In the genomic region with DNA sequence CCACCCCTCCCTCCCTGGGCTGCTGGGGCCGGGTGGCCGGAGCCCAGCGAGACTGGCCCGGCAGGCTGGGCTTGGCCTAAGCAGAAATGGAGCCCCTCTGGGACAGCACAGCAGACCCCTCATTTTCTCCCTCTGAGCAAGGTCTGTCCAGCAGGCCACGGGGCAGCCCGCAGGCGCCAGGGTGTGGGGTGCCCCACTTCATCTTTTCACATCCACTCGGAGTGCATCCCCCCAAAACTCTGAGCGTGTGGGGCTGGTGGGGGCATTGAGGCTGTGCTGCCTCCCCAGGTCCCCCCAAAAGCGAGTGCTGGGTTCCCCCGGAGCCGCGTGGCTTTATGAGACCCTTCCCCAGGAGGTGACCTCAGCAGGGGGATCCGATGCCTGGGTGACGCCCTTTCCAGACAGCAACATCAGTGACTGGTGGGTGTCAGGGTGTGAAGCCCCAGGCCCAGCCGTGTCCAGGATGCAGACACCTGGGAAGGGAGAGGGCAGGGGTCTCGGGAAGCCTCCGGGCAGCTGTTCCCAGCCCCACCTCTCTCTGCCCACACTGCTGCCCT, we compare ENCODE assay signal across 1 cellular context.
TF ChIP-seq lines count a peak whose summit lies in the region.

No MANE protein-coding gene starts in this region.

TF ChIP-seq in SK-N-SH, 30 proteins besides CTCF, POLR2A, EP300 and RAD21 (continued from another document):
- TF ChIP-seq NFIC (IDR thresholded peaks at IDR 0.05; ENCODE audit: borderline replicate concordance) (no peak), MXI1 (IDR thresholded peaks at IDR 0.05; ENCODE audit: low read depth, low read length) (no peak), RXRA (IDR thresholded peaks at IDR 0.05; ENCODE audit: borderline replicate concordance, low read depth) (no peak), MEF2A (IDR thresholded peaks at IDR 0.05; ENCODE audit: borderline replicate concordance, low read depth) (no peak), TEAD4 (IDR thresholded peaks at IDR 0.05; ENCODE audit: borderline replicate concordance, insufficient read depth) (no peak), GATA2 (CRISPR knock-in tag; IDR thresholded peaks at IDR 0.05) (no peak)
- TF ChIP-seq, protein P1, sequence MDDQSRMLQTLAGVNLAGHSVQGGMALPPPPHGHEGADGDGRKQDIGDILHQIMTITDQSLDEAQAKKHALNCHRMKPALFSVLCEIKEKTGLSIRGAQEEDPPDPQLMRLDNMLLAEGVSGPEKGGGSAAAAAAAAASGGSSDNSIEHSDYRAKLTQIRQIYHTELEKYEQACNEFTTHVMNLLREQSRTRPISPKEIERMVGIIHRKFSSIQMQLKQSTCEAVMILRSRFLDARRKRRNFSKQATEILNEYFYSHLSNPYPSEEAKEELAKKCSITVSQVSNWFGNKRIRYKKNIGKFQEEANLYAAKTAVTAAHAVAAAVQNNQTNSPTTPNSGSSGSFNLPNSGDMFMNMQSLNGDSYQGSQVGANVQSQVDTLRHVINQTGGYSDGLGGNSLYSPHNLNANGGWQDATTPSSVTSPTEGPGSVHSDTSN (IDR thresholded peaks at IDR 0.05) = no peak
- TF ChIP-seq, protein P2, sequence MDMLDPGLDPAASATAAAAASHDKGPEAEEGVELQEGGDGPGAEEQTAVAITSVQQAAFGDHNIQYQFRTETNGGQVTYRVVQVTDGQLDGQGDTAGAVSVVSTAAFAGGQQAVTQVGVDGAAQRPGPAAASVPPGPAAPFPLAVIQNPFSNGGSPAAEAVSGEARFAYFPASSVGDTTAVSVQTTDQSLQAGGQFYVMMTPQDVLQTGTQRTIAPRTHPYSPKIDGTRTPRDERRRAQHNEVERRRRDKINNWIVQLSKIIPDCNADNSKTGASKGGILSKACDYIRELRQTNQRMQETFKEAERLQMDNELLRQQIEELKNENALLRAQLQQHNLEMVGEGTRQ (IDR thresholded peaks at IDR 0.05; ENCODE audit: borderline replicate concordance, low read depth, low read length) = no peak
